8 cellular contexts compared by ENCODE assay signal in the genomic region with DNA sequence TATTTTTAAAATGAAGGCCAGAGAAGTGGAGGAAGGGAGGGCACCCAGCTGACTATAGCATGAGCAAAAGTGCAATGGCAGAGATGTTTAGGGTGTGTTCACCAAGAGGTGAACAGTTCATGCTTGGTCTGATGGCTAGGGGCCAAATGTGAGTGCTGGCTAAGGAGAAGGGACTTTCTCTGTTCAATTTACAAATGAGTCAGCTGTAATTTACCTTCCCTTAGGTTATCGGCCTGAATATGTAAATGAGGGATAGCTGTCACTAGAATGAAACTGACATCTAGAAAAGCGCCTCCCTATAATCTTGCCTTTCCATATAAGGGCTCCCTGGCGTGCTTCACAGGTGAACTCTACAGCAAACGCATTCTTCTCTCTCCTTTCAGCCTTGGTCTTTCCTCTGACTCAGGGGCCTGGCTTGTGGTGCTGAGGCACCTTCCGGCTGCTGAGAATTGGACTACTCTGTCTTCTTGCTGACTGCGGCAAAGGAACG.
A peak's percentile ranks its signal among the peaks of the same experiment; 100 is the strongest.
DNase-seq lines count a peak whose midpoint lies in the region; ATAC-seq and TF ChIP-seq lines count a peak whose summit lies in the region.

No MANE protein-coding gene starts in this region.

- TF ChIP-seq POLR2A in tibial nerve (IDR thresholded peaks at IDR 0.05), result no peak

- no peaks in the 10 kb centered on the region for H3K9me3 Mint-ChIP-seq in T-helper 1 cell treated with Interleukin-12 subunit alpha and Interleukin-12 subunit beta and Interleukin-4 antibody, amounts not matched to agents 30 μg/mL and 1 μg/mL, for 36 hours
- peaks cover 15% of the 10 kb centered on the region for H3K9me3 Mint-ChIP-seq in endodermal cell

- peaks cover 4% of the 10 kb centered on the region for H3K27me3 Mint-ChIP-seq in T-helper 1 cell treated with Interleukin-12 subunit alpha and Interleukin-12 subunit beta and Interleukin-4 antibody, amounts not matched to agents 30 μg/mL and 1 μg/mL, for 36 hours (ENCODE audit: low read depth)
- no peaks in the 10 kb centered on the region for H3K27me3 Mint-ChIP-seq in endodermal cell (ENCODE audit: insufficient read depth)

- DNase-seq in endodermal cell, result peak; percentile 64
- no peak for DNase-seq in HAP-1 (ENCODE audit: low spot score in 2 of 2)
- no peak for DNase-seq in tibial nerve (ENCODE audit: low spot score in 2 of 2)
- DNase-seq in T1000 (lab: John Stamatoyannopoulos, UW), result no peak
- no peak for DNase-seq in hippocampal formation (lab: John Stamatoyannopoulos, UW)

- peaks cover 6% of the 10 kb centered on the region for H3K27me3 ChIP-seq in endodermal cell (ENCODE audit: control insufficient read depth, insufficient read depth, low read length, poor library complexity, severe bottlenecking)
- H3K27me3 ChIP-seq in HAP-1 (ENCODE audit: low read depth), result no peaks in the 10 kb centered on the region
- no peaks in the 10 kb centered on the region for H3K27me3 ChIP-seq in tibial nerve

- H3K36me3 ChIP-seq in endodermal cell (ENCODE audit: control insufficient read depth, insufficient read depth, low read length) (no peaks in the 10 kb centered on the region), HAP-1 (replicated peaks) (no peaks in the 10 kb centered on the region), tibial nerve (no peaks in the 10 kb centered on the region)

- H3K4me3 ChIP-seq in endodermal cell (ENCODE audit: low read length) (no peak overlapping the region), HAP-1 (no peak overlapping the region), tibial nerve (no peak overlapping the region)

- 84 to 90% methylated on average over 3 to 7 of the region's 7 CpGs for WGBS in endodermal cell (ENCODE audit: insufficient coverage in 1 of 2, insufficient read length in 1 of 2), 2 experiments
- WGBS in tibial nerve, 2 donors, result 86 to 90% methylated on average over 7 of the region's 7 CpGs

- ATAC-seq in GM19035 (IDR thresholded peaks at IDR 0.05; ENCODE audit: unreplicated experiment) (peak; percentile 96), HG02970 (IDR thresholded peaks at IDR 0.05; ENCODE audit: low FRiP score, unreplicated experiment) (peak; percentile 76)

- no peak overlapping the region for H3K9ac ChIP-seq in endodermal cell (ENCODE audit: extremely low read depth, low read length, poor library complexity, severe bottlenecking)

- in situ Hi-C loops in HAP-1 (cut with MboI; ENCODE audit: low sequenced_read_pairs), result no loop called here

- H3K4me1 ChIP-seq in endodermal cell (ENCODE audit: control insufficient read depth, insufficient read depth, low read length), result peaks cover 5% of the 10 kb centered on the region
- no peaks in the 10 kb centered on the region for H3K4me1 ChIP-seq in HAP-1
- H3K4me1 ChIP-seq in tibial nerve, result peaks cover 0 to 9% (median 0%) of the 10 kb centered on the region in 4 donors

- TF ChIP-seq CTCF in endodermal cell (conservative IDR thresholded peaks at IDR 0.05), result no peak
- TF ChIP-seq CTCF in tibial nerve (IDR thresholded peaks at IDR 0.05), result no peak

- H3K4me1 Mint-ChIP-seq in T-helper 1 cell treated with Interleukin-12 subunit alpha and Interleukin-12 subunit beta and Interleukin-4 antibody, amounts not matched to agents 30 μg/mL and 1 μg/mL, for 36 hours (ENCODE audit: low read depth), result peaks cover 70% of the 10 kb centered on the region
- H3K4me1 Mint-ChIP-seq in endodermal cell, result peaks cover 32% of the 10 kb centered on the region

- TF ChIP-seq EP300 in tibial nerve (IDR thresholded peaks at IDR 0.05), result no peak

- peaks cover 11% of the 10 kb centered on the region for H3K9me3 ChIP-seq in endodermal cell (ENCODE audit: control insufficient read depth, low read length)
- H3K9me3 ChIP-seq in HAP-1, result no peaks in the 10 kb centered on the region
- no peaks in the 10 kb centered on the region for H3K9me3 ChIP-seq in tibial nerve

- no peak overlapping the region for H3K4me3 Mint-ChIP-seq in T-helper 1 cell treated with Interleukin-12 subunit alpha and Interleukin-12 subunit beta and Interleukin-4 antibody, amounts not matched to agents 30 μg/mL and 1 μg/mL, for 36 hours
- no peak overlapping the region for H3K4me3 Mint-ChIP-seq in endodermal cell

- H3K27ac Mint-ChIP-seq in T-helper 1 cell treated with Interleukin-12 subunit alpha and Interleukin-12 subunit beta and Interleukin-4 antibody, amounts not matched to agents 30 μg/mL and 1 μg/mL, for 36 hours, result peak overlapping the region; percentile 84
- H3K27ac Mint-ChIP-seq in endodermal cell, result no peak overlapping the region

- H3K36me3 Mint-ChIP-seq in T-helper 1 cell treated with Interleukin-12 subunit alpha and Interleukin-12 subunit beta and Interleukin-4 antibody, amounts not matched to agents 30 μg/mL and 1 μg/mL, for 36 hours (ENCODE audit: low read depth), result peaks cover 5% of the 10 kb centered on the region
- no peaks in the 10 kb centered on the region for H3K36me3 Mint-ChIP-seq in endodermal cell (ENCODE audit: low read depth)

- H3K27ac ChIP-seq in endodermal cell (ENCODE audit: low read depth, low read length) (no peak overlapping the region), tibial nerve (no peak overlapping the region)
